ENCODE assay signal across 16 cellular contexts in genomic region chrX:120419465-120419864, GRCh38. TPM values are rescaled to one million over a fixed set of nuclear protein-coding genes. Genes with fewer than 3 reads are reported as not detected.
DNase-seq lines count a peak whose midpoint lies in the region; ATAC-seq, FAIRE-seq and TF ChIP-seq lines count a peak whose summit lies in the region.
"Had no signal": no experiment of that assay in that cellular context is flagged by ENCODE, and none has a peak within 500 bp of the region (broad histone marks: within the 10 kb centered on the region; RNA-seq: fewer than 3 reads in every experiment).

No MANE protein-coding gene starts in this region.

- 36 to 54% (median 44%) methylated on average over 2 of the region's 2 CpGs for WGBS in small intestine, 3 donors

- H3K4me1 ChIP-seq in Peyer's patch (no peaks in the 10 kb centered on the region), small intestine (ENCODE audit: control insufficient read depth in 2 of 2, insufficient read depth in 1 of 2, low read depth in 1 of 2, low read length in 1 of 2) (no peaks in the 10 kb centered on the region)
- H3K4me1 ChIP-seq: gastrocnemius medialis, parathyroid adenoma, tibial artery had no signal

- H3K9me3 ChIP-seq in Peyer's patch = no peaks in the 10 kb centered on the region
- H3K9me3 ChIP-seq in small intestine (ENCODE audit: control insufficient read depth, low read depth) = no peaks in the 10 kb centered on the region
- H3K9me3 ChIP-seq: gastrocnemius medialis, tibial artery had no signal

- H3K36me3 ChIP-seq in Peyer's patch (no peaks in the 10 kb centered on the region), small intestine (ENCODE audit: control insufficient read depth in 2 of 2, insufficient read depth in 2 of 2, low read length in 2 of 2) (no peaks in the 10 kb centered on the region)
- H3K36me3 ChIP-seq: gastrocnemius medialis, tibial artery had no signal

- no peak for FAIRE-seq in small intestine (lab: Jason Lieb, UNC)
- FAIRE-seq: TTC549 had no signal

- H3K27me3 ChIP-seq in Peyer's patch (no peaks in the 10 kb centered on the region), small intestine (ENCODE audit: control insufficient read depth in 2 of 2, insufficient read depth in 2 of 2, low read length in 2 of 2) (no peaks in the 10 kb centered on the region)
- H3K27me3 ChIP-seq: gastrocnemius medialis, tibial artery had no signal

- DNase-seq in activated gamma-delta T cell treated with Interleukin-2 at 50 U/mL for 16 hours (peak; percentile 9), activated gamma-delta T cell (lab: John Stamatoyannopoulos, UW) (no peak), Peyer's patch (peak in 2 of 3 donors; percentile 62), small intestine (peak; percentile 0), NCI-H1092 (lab: John Stamatoyannopoulos, UW) (no peak), NCI-H1417 (lab: John Stamatoyannopoulos, UW) (no peak), SIG-M5 (lab: John Stamatoyannopoulos, UW) (no peak)
- DNase-seq: activated effector memory CD4-positive, alpha-beta T cell treated with Interleukin-2 at 50 U/mL for 16 hours; gastrocnemius medialis; NCI-H1048; tibial artery had no signal

- ATAC-seq in HG02623 (IDR thresholded peaks at IDR 0.05; ENCODE audit: unreplicated experiment) = peak; percentile 68
- ATAC-seq: gastrocnemius medialis had no signal

- TF ChIP-seq CTCF in Peyer's patch (IDR thresholded peaks at IDR 0.05) = no peak

- TF ChIP-seq POLR2A in Peyer's patch (IDR thresholded peaks at IDR 0.05) = no peak

- H3K27ac ChIP-seq in Peyer's patch = peak overlapping the region in 2 of 4 donors; percentile 18 to 32
- H3K27ac ChIP-seq in small intestine (ENCODE audit: low read depth in 1 of 2, low read length in 1 of 2) = no peak overlapping the region
- H3K27ac ChIP-seq: gastrocnemius medialis, parathyroid adenoma, tibial artery had no signal

- H3K4me3 ChIP-seq in Peyer's patch (no peak overlapping the region), small intestine (ENCODE audit: low read depth in 1 of 2, low read length in 2 of 2) (no peak overlapping the region)
- H3K4me3 ChIP-seq: gastrocnemius medialis, tibial artery had no signal

RNA-seq across cellular contexts. Expression of gene LAMP2, which starts 49.6 kb away (rescaled TPM):
- total RNA-seq in Peyer's patch = 100 to 1,000 TPM in 1 of 4 donors, 10 to 100 TPM in 3; 19.8 to 119 (median 65.7) TPM
- polyA plus RNA-seq in small intestine = 10 to 100 TPM; 16.5 to 39.1 (median 30.0) TPM

RNA-seq across cellular contexts. Expression of gene ATP1B4, which starts 57.6 kb away (rescaled TPM):
- total RNA-seq in Peyer's patch = not detected
- not detected for polyA plus RNA-seq in small intestine
- total RNA-seq: dermis microvascular lymphatic vessel endothelial cell, lower leg skin had no signal

Comparison
In these comparisons a context has a peak if more than half of its experiments do, and no peak if none do; other contexts are left out.
1. DNase-seq: peak in activated gamma-delta T cell treated with Interleukin-2 at 50 U/mL for 16 hours (single experiment), Peyer's patch (2 of 3) and small intestine (single experiment); none in activated gamma-delta T cell (single experiment), NCI-H1092 (single experiment), NCI-H1417 (0 of 3) and SIG-M5 (single experiment).